13 cellular contexts compared by ENCODE assay signal in genomic region chr22:48212727-48213126, GRCh38.
"Had no signal": no experiment of that assay in that cellular context is flagged by ENCODE, and none has a peak within 500 bp of the region (broad histone marks: within the 10 kb centered on the region; RNA-seq: fewer than 3 reads in every experiment).

No MANE protein-coding gene starts in this region.

- H3K36me3 ChIP-seq: colonic mucosa, esophagus muscularis mucosa, esophagus squamous epithelium, gastrocnemius medialis, gastroesophageal sphincter, heart left ventricle, heart right ventricle had no signal

- H3K4me3 ChIP-seq: colonic mucosa, coronary artery, dorsolateral prefrontal cortex, esophagus muscularis mucosa, esophagus squamous epithelium, gastrocnemius medialis, gastroesophageal sphincter, heart left ventricle, heart right ventricle had no signal

- H3K4me1 ChIP-seq: colonic mucosa, esophagus muscularis mucosa, esophagus squamous epithelium, foreskin keratinocyte, gastrocnemius medialis, gastroesophageal sphincter, heart left ventricle, heart right ventricle had no signal

- H3K27ac ChIP-seq: colonic mucosa, coronary artery, dorsolateral prefrontal cortex, epithelial cell of prostate, esophagus muscularis mucosa, esophagus squamous epithelium, foreskin keratinocyte, gastrocnemius medialis, gastroesophageal sphincter, heart left ventricle, heart right ventricle had no signal

- H3K9me3 ChIP-seq: colonic mucosa, esophagus squamous epithelium, gastrocnemius medialis, heart left ventricle, heart right ventricle had no signal

- ATAC-seq: effector memory CD8-positive, alpha-beta T cell; esophagus mucosa; foreskin keratinocyte; gastrocnemius medialis; gastroesophageal sphincter; heart left ventricle; heart right ventricle had no signal
